11 cellular contexts compared by ENCODE assay signal in the genomic region with DNA sequence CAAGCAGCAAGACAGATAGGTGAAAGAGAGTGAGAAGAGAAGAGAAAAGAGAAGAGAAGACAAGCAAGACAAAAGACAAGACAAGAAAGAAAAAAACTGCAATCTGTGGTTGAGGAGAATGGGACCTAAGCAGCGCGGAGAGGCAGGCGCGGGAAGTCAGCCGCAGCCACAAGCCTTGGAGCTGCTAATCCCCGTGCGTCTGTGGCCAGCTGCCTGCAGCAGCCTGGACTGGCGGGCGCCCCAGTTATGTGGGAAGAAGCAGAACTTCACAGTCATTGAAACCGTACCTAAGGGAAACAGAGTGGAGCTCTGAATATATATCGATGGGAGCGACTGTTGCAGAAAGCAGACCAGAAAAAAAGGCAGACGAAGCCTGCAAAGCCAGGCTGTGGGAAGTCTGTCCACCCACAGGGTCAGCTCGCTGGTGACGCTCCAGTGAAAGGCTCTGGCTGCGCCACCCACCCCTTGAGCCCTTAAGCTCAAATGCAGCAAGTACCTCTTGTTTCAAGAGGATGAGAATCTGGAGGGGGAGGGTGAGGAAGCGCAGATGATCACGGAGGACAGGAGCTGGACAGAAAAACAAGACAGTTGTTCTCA. TPM values are rescaled to one million over a fixed set of nuclear protein-coding genes. Genes with fewer than 3 reads are reported as not detected.
DNase-seq lines count a peak whose midpoint lies in the region; ATAC-seq and TF ChIP-seq lines count a peak whose summit lies in the region.
"Had no signal": no experiment of that assay in that cellular context is flagged by ENCODE, and none has a peak within 500 bp of the region (broad histone marks: within the 10 kb centered on the region; RNA-seq: fewer than 3 reads in every experiment).

No MANE protein-coding gene starts in this region.

- H3K4me1 ChIP-seq in HUES6 (ENCODE audit: control insufficient read depth, insufficient read depth, low read length) (peaks cover 14% of the 10 kb centered on the region), spleen (no peaks in the 10 kb centered on the region)
- H3K4me1 ChIP-seq: breast epithelium had no signal

- ATAC-seq in SK-N-SH treated with all-trans-retinoic acid at 6 μM for 48 hours, result peak; percentile 48; the same call in 2 of the 3 replicates
- ATAC-seq in left ventricle myocardium superior, result peak; percentile 64

- DNase-seq in left ventricle myocardium superior (peak; percentile 53), skeletal muscle cell (ENCODE audit: low read depth) (no peak), spleen (no peak), cerebellar cortex (ENCODE audit: low spot score) (no peak), RWPE1 (ENCODE audit: low spot score) (no peak)
- DNase-seq: activated CD4-positive, alpha-beta T cell treated with anti-CD3 and anti-CD28 coated beads, Interleukin-2, amount 50 U/mL, for 4 hours; stimulated activated CD4-positive, alpha-beta T cell treated with anti-CD3 and anti-CD28 coated beads, Interleukin-1b, Interleukin-23, amount 100 ng/mL, for 48 hours had no signal

- no peak for TF ChIP-seq CTCF in spleen (IDR thresholded peaks at IDR 0.05 in 8 of 11, conservative IDR thresholded peaks at IDR 0.05 in 3 of 11)
- TF ChIP-seq CTCF in RWPE1 (conservative IDR thresholded peaks at IDR 0.05; ENCODE audit: low read depth), result no peak

- H3K9me3 ChIP-seq in HUES6 (ENCODE audit: control insufficient read depth, insufficient read depth, low read depth, low read length) (no peaks in the 10 kb centered on the region), spleen (no peaks in the 10 kb centered on the region)
- H3K9me3 ChIP-seq: breast epithelium had no signal

- POLR2A ChIA-PET in RWPE1 (lab: Yijun Ruan, JAX; ENCODE audit: low non-redundant PET), result no interaction called here

- H3K36me3 ChIP-seq in HUES6 (ENCODE audit: control insufficient read depth, insufficient read depth, low read length) (no peaks in the 10 kb centered on the region), spleen (no peaks in the 10 kb centered on the region)
- H3K36me3 ChIP-seq: breast epithelium had no signal

- H3K27ac ChIP-seq in HUES6 (ENCODE audit: low read depth, low read length) (no peak overlapping the region), spleen (no peak overlapping the region), RWPE1 (no peak overlapping the region)
- H3K27ac ChIP-seq: breast epithelium had no signal

- no peak for TF ChIP-seq POLR2A in spleen (IDR thresholded peaks at IDR 0.05)

- 15 to 37% (median 20%) methylated on average over 17 to 18 of the region's 18 CpGs for WGBS in spleen, 5 donors

- CTCF ChIA-PET in RWPE1 (lab: Yijun Ruan, JAX), result interaction anchor here (0.6 kb wide), 1 partner anchor 290 kb away, joined by 3 read pairs; no protein-coding TSS in a partner anchor

- H3K4me3 ChIP-seq in HUES6 (ENCODE audit: low read depth, low read length) (0 out of 2 replicates have a peak overlapping the region, but pooled peaks have one; percentile 9), skeletal muscle cell (ENCODE audit: low read depth, low read length) (peak overlapping the region; percentile 20), spleen (no peak overlapping the region)
- H3K4me3 ChIP-seq: breast epithelium had no signal

- no peak overlapping the region for H3K9ac ChIP-seq in HUES6 (ENCODE audit: low read length)

- intact Hi-C loops in left ventricle myocardium superior (cut with micrococcal nuclease), result no loop called here
- intact Hi-C loops in spleen (cut with DNase I; ENCODE audit: low total_unique reads), result no loop called here

- H3K27me3 ChIP-seq in HUES6 (ENCODE audit: control insufficient read depth, insufficient read depth, low read length), result peaks cover 27% of the 10 kb centered on the region; the same call in 1 of the 2 replicates
- peaks cover 0 to 25% (median 9%) of the 10 kb centered on the region in 7 donors for H3K27me3 ChIP-seq in spleen (replicated peaks in 1 of 7)

TF ChIP-seq in SK-N-SH treated with all-trans-retinoic acid at 6 μM for 48 hours, 23 proteins besides CTCF, POLR2A, EP300 and RAD21:
- TF ChIP-seq, protein P1, sequence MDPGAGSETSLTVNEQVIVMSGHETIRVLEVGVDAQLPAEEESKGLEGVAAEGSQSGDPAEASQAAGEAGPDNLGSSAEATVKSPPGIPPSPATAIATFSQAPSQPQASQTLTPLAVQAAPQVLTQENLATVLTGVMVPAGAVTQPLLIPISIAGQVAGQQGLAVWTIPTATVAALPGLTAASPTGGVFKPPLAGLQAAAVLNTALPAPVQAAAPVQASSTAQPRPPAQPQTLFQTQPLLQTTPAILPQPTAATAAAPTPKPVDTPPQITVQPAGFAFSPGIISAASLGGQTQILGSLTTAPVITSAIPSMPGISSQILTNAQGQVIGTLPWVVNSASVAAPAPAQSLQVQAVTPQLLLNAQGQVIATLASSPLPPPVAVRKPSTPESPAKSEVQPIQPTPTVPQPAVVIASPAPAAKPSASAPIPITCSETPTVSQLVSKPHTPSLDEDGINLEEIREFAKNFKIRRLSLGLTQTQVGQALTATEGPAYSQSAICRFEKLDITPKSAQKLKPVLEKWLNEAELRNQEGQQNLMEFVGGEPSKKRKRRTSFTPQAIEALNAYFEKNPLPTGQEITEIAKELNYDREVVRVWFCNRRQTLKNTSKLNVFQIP (CRISPR knock-in tag; IDR thresholded peaks at IDR 0.05; ENCODE audit: borderline replicate concordance, low read depth), result no peak
- TF ChIP-seq, protein P2, sequence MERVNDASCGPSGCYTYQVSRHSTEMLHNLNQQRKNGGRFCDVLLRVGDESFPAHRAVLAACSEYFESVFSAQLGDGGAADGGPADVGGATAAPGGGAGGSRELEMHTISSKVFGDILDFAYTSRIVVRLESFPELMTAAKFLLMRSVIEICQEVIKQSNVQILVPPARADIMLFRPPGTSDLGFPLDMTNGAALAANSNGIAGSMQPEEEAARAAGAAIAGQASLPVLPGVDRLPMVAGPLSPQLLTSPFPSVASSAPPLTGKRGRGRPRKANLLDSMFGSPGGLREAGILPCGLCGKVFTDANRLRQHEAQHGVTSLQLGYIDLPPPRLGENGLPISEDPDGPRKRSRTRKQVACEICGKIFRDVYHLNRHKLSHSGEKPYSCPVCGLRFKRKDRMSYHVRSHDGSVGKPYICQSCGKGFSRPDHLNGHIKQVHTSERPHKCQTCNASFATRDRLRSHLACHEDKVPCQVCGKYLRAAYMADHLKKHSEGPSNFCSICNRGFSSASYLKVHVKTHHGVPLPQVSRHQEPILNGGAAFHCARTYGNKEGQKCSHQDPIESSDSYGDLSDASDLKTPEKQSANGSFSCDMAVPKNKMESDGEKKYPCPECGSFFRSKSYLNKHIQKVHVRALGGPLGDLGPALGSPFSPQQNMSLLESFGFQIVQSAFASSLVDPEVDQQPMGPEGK (CRISPR knock-in tag; IDR thresholded peaks at IDR 0.05; ENCODE audit: borderline replicate concordance), result no peak
- TF ChIP-seq SNAI2 (CRISPR knock-in tag; IDR thresholded peaks at IDR 0.05) (no peak), ESRRG (CRISPR knock-in tag; IDR thresholded peaks at IDR 0.05) (no peak), ZC3H10 (CRISPR knock-in tag; IDR thresholded peaks at IDR 0.05) (no peak), GLIS3 (CRISPR knock-in tag; IDR thresholded peaks at IDR 0.05) (no peak), CREB5 (CRISPR knock-in tag; IDR thresholded peaks at IDR 0.05; ENCODE audit: low read depth) (no peak), TOX (CRISPR knock-in tag; IDR thresholded peaks at IDR 0.05; ENCODE audit: borderline replicate concordance) (no peak), CSRNP3 (CRISPR knock-in tag; IDR thresholded peaks at IDR 0.05) (no peak), ZNF70 (CRISPR knock-in tag; IDR thresholded peaks at IDR 0.05) (no peak), ISL1 (CRISPR knock-in tag; IDR thresholded peaks at IDR 0.05) (no peak), CSDC2 (CRISPR knock-in tag; IDR thresholded peaks at IDR 0.05) (no peak), BACH2 (CRISPR knock-in tag; IDR thresholded peaks at IDR 0.05; ENCODE audit: borderline replicate concordance) (no peak)

RNA-seq across cellular contexts. Expression of gene KCNE5, which starts 24.8 kb away (rescaled TPM):
- total RNA-seq in left ventricle myocardium superior, result not detected
- total RNA-seq in spleen, result under 1 TPM in 6 of 7 donors, not detected in 1; 0.33 to 0.94 (median 0.59) TPM
- polyA plus RNA-seq in spleen, result under 1 TPM; 0.08 to 0.16 (median 0.13) TPM
- total RNA-seq: kidney epithelial cell had no signal

Comparison
In these comparisons a context has a peak if more than half of its experiments do, and no peak if none do; other contexts are left out.
1. H3K4me3 ChIP-seq: peak in HUES6 (single experiment) and skeletal muscle cell (single experiment); none in spleen (0 of 8).